ENCODE assay signal across 15 cellular contexts in the genomic region with DNA sequence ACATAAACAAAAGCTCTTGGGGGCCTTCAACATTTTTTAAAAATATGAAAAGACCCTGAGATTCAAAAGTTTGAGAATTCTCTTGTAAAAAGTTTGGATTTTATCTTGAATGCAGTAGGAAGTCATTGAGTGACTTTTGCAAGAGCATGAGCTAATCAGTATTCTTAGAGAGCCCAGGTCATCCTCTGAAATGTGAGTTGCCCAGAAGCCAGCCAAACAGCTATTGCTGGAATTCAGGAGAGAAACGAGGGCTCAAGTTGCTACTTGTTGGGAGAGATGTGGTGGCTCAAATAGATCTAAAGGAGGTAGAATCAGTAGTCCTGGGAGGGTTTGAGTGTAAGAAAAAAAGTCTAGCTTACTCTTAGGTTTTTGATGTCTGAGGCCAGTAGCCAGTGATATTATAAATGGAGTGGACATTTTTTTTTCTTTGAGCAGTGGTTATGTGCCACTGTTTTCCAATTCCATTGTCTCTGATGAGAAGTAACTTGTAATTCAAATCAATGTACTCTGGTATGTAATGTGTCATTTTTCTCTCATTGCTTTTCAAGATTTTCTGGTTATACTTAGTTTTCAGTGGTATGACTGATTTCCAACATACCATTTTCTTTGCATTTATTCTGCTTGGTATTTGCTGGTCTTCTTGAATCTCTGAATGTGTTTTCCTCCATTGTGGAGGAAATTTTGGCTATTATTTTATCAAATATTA. TPM values are rescaled to one million over a fixed set of nuclear protein-coding genes. Genes with fewer than 3 reads are reported as not detected.
A peak's percentile ranks its signal among the peaks of the same experiment; 100 is the strongest.
DNase-seq lines count a peak whose midpoint lies in the region; TF ChIP-seq lines count a peak whose summit lies in the region.
"Had no signal": no experiment of that assay in that cellular context is flagged by ENCODE, and none has a peak within 500 bp of the region (broad histone marks: within the 10 kb centered on the region; RNA-seq: fewer than 3 reads in every experiment).

No MANE protein-coding gene starts in this region.

- H3K4me3 ChIP-seq in fibroblast of pulmonary artery (replicated peaks; ENCODE audit: low read depth, low read length), result no peak overlapping the region
- H3K4me3 ChIP-seq: body of pancreas had no signal

- H3K4me1 Mint-ChIP-seq in progenitor cell of endocrine pancreas (ENCODE audit: low read depth), result peaks cover 18% of the 10 kb centered on the region
- H3K4me1 Mint-ChIP-seq: activated CD8-positive, alpha-beta memory T cell treated with anti-CD3 and anti-CD28 coated beads, Interleukin-2, amount 10 ng/mL, durations not matched to agents 7 days and 5 days had no signal

- H3K27ac Mint-ChIP-seq in progenitor cell of endocrine pancreas, result peak overlapping the region; percentile 3
- H3K27ac Mint-ChIP-seq: activated CD8-positive, alpha-beta memory T cell treated with anti-CD3 and anti-CD28 coated beads, Interleukin-2, amount 10 ng/mL, durations not matched to agents 7 days and 5 days had no signal

- H3K27me3 Mint-ChIP-seq in progenitor cell of endocrine pancreas, result no peaks in the 10 kb centered on the region
- H3K27me3 Mint-ChIP-seq: activated CD8-positive, alpha-beta memory T cell treated with anti-CD3 and anti-CD28 coated beads, Interleukin-2, amount 10 ng/mL, durations not matched to agents 7 days and 5 days had no signal

- no peak overlapping the region for H3K4me3 Mint-ChIP-seq in progenitor cell of endocrine pancreas (ENCODE audit: low read depth)
- H3K4me3 Mint-ChIP-seq: activated CD8-positive, alpha-beta memory T cell treated with anti-CD3 and anti-CD28 coated beads, Interleukin-2, amount 10 ng/mL, durations not matched to agents 7 days and 5 days had no signal

- no peaks in the 10 kb centered on the region for H3K36me3 Mint-ChIP-seq in progenitor cell of endocrine pancreas (ENCODE audit: insufficient read depth)
- H3K36me3 Mint-ChIP-seq: activated CD8-positive, alpha-beta memory T cell treated with anti-CD3 and anti-CD28 coated beads, Interleukin-2, amount 10 ng/mL, durations not matched to agents 7 days and 5 days had no signal

- DNase-seq in GM03348 (ENCODE audit: low spot score) (peak; percentile 25), amniotic epithelial cell (ENCODE audit: low read depth) (peak; percentile 71), fibroblast of pulmonary artery (ENCODE audit: low read depth) (peak; percentile 66), progenitor cell of endocrine pancreas (ENCODE audit: low spot score, unreplicated experiment) (no peak), globus pallidus (ENCODE audit: low spot score) (no peak), SHP77 (lab: John Stamatoyannopoulos, UW) (no peak)
- DNase-seq in NK-92 treated with Interleukin-12 subunit alpha and Interleukin-12 subunit beta, amount 100 ng/mL, for 24 hours (lab: John Stamatoyannopoulos, UW), result no peak
- no peak for DNase-seq in activated CD4-positive, alpha-beta T cell treated with anti-CD3 and anti-CD28 coated beads, Interleukin-2, amount 50 U/mL, for 48 hours
- DNase-seq: activated CD8-positive, alpha-beta memory T cell treated with anti-CD3 and anti-CD28 coated beads, Interleukin-2, amount 10 ng/mL, durations not matched to agents 7 days and 5 days; activated gamma-delta T cell treated with Interleukin-2 at 50 U/mL for 16 hours; body of pancreas; NCI-H2029 treated with DMSO at 0.1 percent for 48 hours; NCI-H748 treated with DMSO at 0.1 percent for 48 hours; substantia nigra; SW 1271 had no signal

- TF ChIP-seq CTCF in fibroblast of pulmonary artery (IDR thresholded peaks at IDR 0.05; ENCODE audit: low read length, missing control alignments) (no peak), progenitor cell of endocrine pancreas (IDR thresholded peaks at IDR 0.05; ENCODE audit: unreplicated experiment) (no peak)

- H3K9me3 Mint-ChIP-seq in progenitor cell of endocrine pancreas (ENCODE audit: low read depth), result peaks cover 8% of the 10 kb centered on the region

RNA-seq across cellular contexts. Expression of gene LMO7, which starts 30.7 kb away (rescaled TPM):
- total RNA-seq in progenitor cell of endocrine pancreas, result 15.0 and 22.3 TPM in 2 replicates

Comparison
In these comparisons a context has a peak if more than half of its experiments do, and no peak if none do; other contexts are left out.
1. DNase-seq: peak in GM03348 (single experiment), amniotic epithelial cell (single experiment) and fibroblast of pulmonary artery (single experiment); none in progenitor cell of endocrine pancreas (single experiment), globus pallidus (single experiment), NK-92 treated with Interleukin-12 subunit alpha and Interleukin-12 subunit beta, amount 100 ng/mL, for 24 hours (single experiment), SHP77 (0 of 2) and activated CD4-positive, alpha-beta T cell treated with anti-CD3 and anti-CD28 coated beads, Interleukin-2, amount 50 U/mL, for 48 hours (0 of 2).